Comparison of ENCODE assay signal across 17 cellular contexts in the genomic region with DNA sequence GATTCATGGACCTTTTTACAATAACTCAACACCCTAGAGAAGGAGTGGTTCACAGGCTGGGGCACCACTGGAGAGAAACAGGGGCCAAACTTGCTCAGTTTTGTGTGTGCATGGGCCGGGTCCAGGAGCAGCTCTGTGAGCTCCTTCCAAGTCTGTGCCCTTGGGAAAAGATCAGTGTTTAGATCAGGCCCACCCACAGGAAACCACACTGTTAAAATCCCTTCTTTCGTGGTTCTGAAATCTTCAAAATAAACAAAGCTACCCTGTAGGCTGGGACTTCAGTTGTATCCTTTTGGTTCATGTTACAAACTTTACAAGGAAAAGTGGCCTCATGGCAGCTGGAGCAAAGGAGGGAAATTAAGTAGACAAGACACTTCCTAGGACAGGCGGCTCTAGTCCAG.
DNase-seq lines count a peak whose midpoint lies in the region; ATAC-seq and TF ChIP-seq lines count a peak whose summit lies in the region.
"Had no signal": no experiment of that assay in that cellular context is flagged by ENCODE, and none has a peak within 500 bp of the region (broad histone marks: within the 10 kb centered on the region; RNA-seq: fewer than 3 reads in every experiment).

No MANE protein-coding gene starts in this region.

- CTCF ChIA-PET in HEK293 (lab: Yijun Ruan, JAX), result interaction anchor here (0.5 to 0.9 kb wide), 7 partner anchors 34 to 1674 kb away, joined by 3 to 4 read pairs (median 3); no protein-coding TSS in a partner anchor

- DNase-seq in brain pericyte (ENCODE audit: low read depth, low spot score) (peak; percentile 18), iris pigment epithelial cell (ENCODE audit: low read depth) (peak; percentile 30), NCI-H1417 treated with DMSO at 0.1 percent for 48 hours (lab: John Stamatoyannopoulos, UW) (no peak), RKO (ENCODE audit: low spot score) (no peak), HUDEP-2 (lab: John Stamatoyannopoulos, UW; ENCODE audit: unreplicated experiment in 76 of 76) (no peak)
- DNase-seq: activated CD4-positive, alpha-beta T cell treated with anti-CD3 and anti-CD28 coated beads for 48 hours; activated naive CD8-positive, alpha-beta T cell treated with anti-CD3 and anti-CD28 coated beads, Interleukin-2, amount 10 ng/mL, durations not matched to agents 7 days and 5 days; DMS53; HCEC 1CT; naive B cell; SIG-M5; T-helper 9 cell had no signal

- H3K4me1 ChIP-seq in ACC112 (ENCODE audit: control insufficient read depth, insufficient read depth, low read length, unreplicated experiment) (peaks cover 12% of the 10 kb centered on the region), HEK293 (ENCODE audit: control insufficient read depth, insufficient read depth, low read length) (peaks cover 14% of the 10 kb centered on the region)

- no peak for ATAC-seq in HG02623 (IDR thresholded peaks at IDR 0.05; ENCODE audit: unreplicated experiment)

- no peaks in the 10 kb centered on the region for H3K79me2 ChIP-seq in ACC112 (ENCODE audit: control insufficient read depth, insufficient read depth, low read length, unreplicated experiment)

- H3K9me3 ChIP-seq in HEK293 (ENCODE audit: control insufficient read depth, insufficient read depth, low read depth, low read length), result no peaks in the 10 kb centered on the region
- H3K9me3 ChIP-seq: suprapubic skin had no signal

- peaks cover 9% of the 10 kb centered on the region; the same call in 1 of the 2 replicates for H3K27me3 ChIP-seq in ACC112 (ENCODE audit: insufficient read depth, low read length)
- H3K27me3 ChIP-seq: suprapubic skin had no signal

- TF ChIP-seq CTCF in HEK293 (tag by site-specific recombination; IDR thresholded peaks at IDR 0.05), result no peak

- H3K27ac ChIP-seq in ACC112 (ENCODE audit: low read depth, low read length) (no peak overlapping the region), HEK293 (ENCODE audit: extremely low read depth, low read depth, low read length) (peak overlapping the region; percentile 51)
- H3K27ac ChIP-seq: epithelial cell of prostate, suprapubic skin had no signal

- H3K36me3 ChIP-seq in ACC112 (ENCODE audit: insufficient read depth, low read length), result no peaks in the 10 kb centered on the region
- H3K36me3 ChIP-seq in HEK293 (ENCODE audit: control insufficient read depth in 2 of 2, insufficient read depth in 1 of 2, low read length in 2 of 2), result no peaks in the 10 kb centered on the region
- H3K36me3 ChIP-seq: suprapubic skin had no signal

- POLR2A ChIA-PET in HEK293 (lab: Yijun Ruan, JAX), result no interaction called here

- H3K4me3 ChIP-seq in ACC112 (ENCODE audit: low read depth, low read length) (no peak overlapping the region), HEK293 (ENCODE audit: low read depth, low read length) (no peak overlapping the region)
- H3K4me3 ChIP-seq: suprapubic skin had no signal

- H2AFZ ChIP-seq in ACC112 (ENCODE audit: low read length, unreplicated experiment), result peak overlapping the region; percentile 67

TF ChIP-seq in HEK293, 187 proteins besides CTCF, POLR2A, EP300 and RAD21:
- TF ChIP-seq MEIS1 (CRISPR knock-in tag; IDR thresholded peaks at IDR 0.05; ENCODE audit: borderline replicate concordance), result no peak
- no peak for TF ChIP-seq ZFP3 (tag by site-specific recombination; IDR thresholded peaks at IDR 0.05; ENCODE audit: low read depth)
- TF ChIP-seq FEZF1 (tag by site-specific recombination; IDR thresholded peaks at IDR 0.05), result peak; percentile 51; the same call in 1 of the 2 replicates
- no peak for TF ChIP-seq ZNF155 (tag by site-specific recombination; IDR thresholded peaks at IDR 0.05)
- TF ChIP-seq ZNF670 (tag by site-specific recombination; IDR thresholded peaks at IDR 0.05; ENCODE audit: low read depth), result no peak
- TF ChIP-seq MZF1 (tag by site-specific recombination; IDR thresholded peaks at IDR 0.05; ENCODE audit: borderline replicate concordance), result peak; percentile 89; the same call in 1 of the 2 replicates
- TF ChIP-seq REPIN1 (tag by site-specific recombination; IDR thresholded peaks at IDR 0.05; ENCODE audit: low read depth), result no peak
- 0 out of 2 replicates have a peak, but pooled peaks have one; percentile 8 for TF ChIP-seq GFI1B (tag by site-specific recombination; IDR thresholded peaks at IDR 0.05)
- no peak for TF ChIP-seq ZNF184 (tag by site-specific recombination; IDR thresholded peaks at IDR 0.05)
- TF ChIP-seq GLIS1 (tag by site-specific recombination; IDR thresholded peaks at IDR 0.05), result 0 out of 2 replicates have a peak, but pooled peaks have one; percentile 35
- peak; percentile 70 for TF ChIP-seq ZXDB (tag by site-specific recombination; IDR thresholded peaks at IDR 0.05)
- no peak for TF ChIP-seq ZNF555 (tag by site-specific recombination; conservative IDR thresholded peaks at IDR 0.05)
- TF ChIP-seq ZNF843 (tag by site-specific recombination; IDR thresholded peaks at IDR 0.05), result peak; percentile 46; the same call in 1 of the 2 replicates
- TF ChIP-seq, protein P1, sequence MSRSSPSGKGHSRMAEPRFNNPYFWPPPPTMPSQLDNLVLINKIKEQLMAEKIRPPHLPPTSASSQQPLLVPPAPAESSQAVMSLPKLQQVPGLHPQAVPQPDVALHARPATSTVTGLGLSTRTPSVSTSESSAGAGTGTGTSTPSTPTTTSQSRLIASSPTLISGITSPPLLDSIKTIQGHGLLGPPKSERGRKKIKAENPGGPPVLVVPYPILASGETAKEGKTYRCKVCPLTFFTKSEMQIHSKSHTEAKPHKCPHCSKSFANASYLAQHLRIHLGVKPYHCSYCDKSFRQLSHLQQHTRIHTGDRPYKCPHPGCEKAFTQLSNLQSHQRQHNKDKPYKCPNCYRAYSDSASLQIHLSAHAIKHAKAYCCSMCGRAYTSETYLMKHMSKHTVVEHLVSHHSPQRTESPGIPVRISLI (tag by site-specific recombination; IDR thresholded peaks at IDR 0.05), result no peak
- TF ChIP-seq ZNF174 (tag by site-specific recombination; IDR thresholded peaks at IDR 0.05), result no peak
- TF ChIP-seq ZFHX2 (tag by site-specific recombination; conservative IDR thresholded peaks at IDR 0.05), result peak; percentile 60
- no peak for TF ChIP-seq ZNF2 (tag by site-specific recombination; IDR thresholded peaks at IDR 0.05)
- no peak for TF ChIP-seq ZNF792 (tag by site-specific recombination; IDR thresholded peaks at IDR 0.05)
- TF ChIP-seq ZNF585B (tag by site-specific recombination; IDR thresholded peaks at IDR 0.05), result no peak
- no peak for TF ChIP-seq ZFP37 (tag by site-specific recombination; IDR thresholded peaks at IDR 0.05)
- TF ChIP-seq EGR2 (tag by site-specific recombination; IDR thresholded peaks at IDR 0.05; ENCODE audit: low read depth), result peak; percentile 44; the same call in 1 of the 2 replicates
- TF ChIP-seq ZNF140 (tag by site-specific recombination; IDR thresholded peaks at IDR 0.05), result no peak
- TF ChIP-seq ZNF837 (tag by site-specific recombination; IDR thresholded peaks at IDR 0.05), result no peak
- TF ChIP-seq ZNF221 (tag by site-specific recombination; IDR thresholded peaks at IDR 0.05; ENCODE audit: borderline replicate concordance), result no peak
- TF ChIP-seq ZNF549 (tag by site-specific recombination; IDR thresholded peaks at IDR 0.05), result no peak
- no peak for TF ChIP-seq ZNF114 (tag by site-specific recombination; IDR thresholded peaks at IDR 0.05)

Comparison
In these comparisons a context has a peak if more than half of its experiments do, and no peak if none do; other contexts are left out.
1. DNase-seq: peak in brain pericyte (single experiment) and iris pigment epithelial cell (single experiment); none in NCI-H1417 treated with DMSO at 0.1 percent for 48 hours (single experiment), RKO (single experiment) and HUDEP-2 (0 of 76).